ENCODE assay signal across 8 cellular contexts in the genomic region with DNA sequence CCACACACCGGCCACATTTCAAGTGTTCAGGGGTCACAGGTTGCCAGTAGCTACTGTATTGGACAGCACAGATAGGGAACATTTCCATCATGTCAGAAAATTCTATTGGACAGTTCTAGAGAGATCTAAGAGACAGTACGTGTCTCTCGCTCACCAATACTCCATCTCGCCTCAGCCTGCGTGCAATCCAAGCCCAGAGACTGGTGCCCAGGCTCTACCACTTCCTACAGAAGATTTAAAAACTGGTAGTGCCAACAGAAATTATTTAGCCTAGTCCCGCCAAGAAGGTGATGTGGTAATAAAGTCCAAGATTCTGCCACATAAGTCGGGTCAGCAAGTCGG. TPM values are rescaled to one million over a fixed set of nuclear protein-coding genes. Genes with fewer than 3 reads are reported as not detected.
DNase-seq lines count a peak whose midpoint lies in the region; TF ChIP-seq lines count a peak whose summit lies in the region.

No MANE protein-coding gene starts in this region.

- H3K27me3 ChIP-seq in GM23248 (replicated peaks; ENCODE audit: insufficient read depth) (no peaks in the 10 kb centered on the region), MM.1S (replicated peaks; ENCODE audit: insufficient read depth, low read length) (no peaks in the 10 kb centered on the region), neural progenitor cell (no peaks in the 10 kb centered on the region)

- TF ChIP-seq CTCF in GM12864 (IDR thresholded peaks at IDR 0.05; ENCODE audit: low read depth, low read length, missing control alignments), result no peak
- no peak for TF ChIP-seq CTCF in MM.1S (IDR thresholded peaks at IDR 0.05; ENCODE audit: low read length)
- no peak for TF ChIP-seq CTCF in endothelial cell (IDR thresholded peaks at IDR 0.05; ENCODE audit: unreplicated experiment)
- TF ChIP-seq CTCF in neural progenitor cell (IDR thresholded peaks at IDR 0.05), result no peak

- peak overlapping the region; percentile 56 for H3K27ac ChIP-seq in GM23248
- no peak overlapping the region for H3K27ac ChIP-seq in MM.1S (ENCODE audit: low read length)
- H3K27ac ChIP-seq in neural progenitor cell, result no peak overlapping the region

- H3K4me1 ChIP-seq in GM23248 (ENCODE audit: insufficient read depth) (peaks cover 18% of the 10 kb centered on the region), MM.1S (ENCODE audit: low read length) (peaks cover 15% of the 10 kb centered on the region), neural progenitor cell (peaks cover 13% of the 10 kb centered on the region)

- H3K36me3 ChIP-seq in GM23248 (ENCODE audit: low read depth) (no peaks in the 10 kb centered on the region), MM.1S (replicated peaks; ENCODE audit: insufficient read depth, low read length) (no peaks in the 10 kb centered on the region), neural progenitor cell (no peaks in the 10 kb centered on the region)

- H3K4me2 ChIP-seq in GM23248 (ENCODE audit: unreplicated experiment) (peak overlapping the region; percentile 64), MM.1S (ENCODE audit: low read depth, low read length) (peak overlapping the region; percentile 71), neural progenitor cell (peak overlapping the region; percentile 76)

- H3K9ac ChIP-seq in GM23248 (peak overlapping the region; percentile 94), MM.1S (ENCODE audit: low read length) (0 out of 2 replicates have a peak overlapping the region, but pooled peaks have one; percentile 13), neural progenitor cell (no peak overlapping the region)

- peak overlapping the region; percentile 86 for H3K27ac Mint-ChIP-seq in endothelial cell (ENCODE audit: unreplicated experiment)
- no peak overlapping the region for H3K27ac Mint-ChIP-seq in neural progenitor cell

- WGBS in GM23248 (ENCODE audit: low coverage in 1 of 2, low lambda C conversion rate in 2 of 2, missing lambda C conversion rate in 2 of 2), 2 experiments, result 6 to 8% methylated on average over 8 of the region's 8 CpGs

- H2AFZ ChIP-seq in GM23248, result peak overlapping the region; percentile 88
- H2AFZ ChIP-seq in MM.1S (ENCODE audit: low read length), result peak overlapping the region; percentile 93
- H2AFZ ChIP-seq in neural progenitor cell (replicated peaks), result peak overlapping the region; percentile 95

- H3K4me1 Mint-ChIP-seq in endothelial cell (ENCODE audit: unreplicated experiment), result peaks cover 33% of the 10 kb centered on the region
- H3K4me1 Mint-ChIP-seq in neural progenitor cell, result peaks cover 15% of the 10 kb centered on the region

- H3K4me3 ChIP-seq in GM12864 (ENCODE audit: low read depth, low read length) (peak overlapping the region; percentile 80), GM23248 (peak overlapping the region; percentile 93), MM.1S (ENCODE audit: low read length) (peak overlapping the region; percentile 98), neural progenitor cell (peak overlapping the region; percentile 84)

- in situ Hi-C loops in GM23248 (cut with MboI), result no loop called here

- H3F3A ChIP-seq in GM23248 (ENCODE audit: insufficient read depth) (no peaks in the 10 kb centered on the region), MM.1S (ENCODE audit: insufficient read depth, low read length) (peaks cover 8% of the 10 kb centered on the region), neural progenitor cell (ENCODE audit: low read depth) (peaks cover 4% of the 10 kb centered on the region)

- H3K9me2 ChIP-seq in GM23248 (ENCODE audit: insufficient read depth), result no peaks in the 10 kb centered on the region
- H3K9me2 ChIP-seq in MM.1S (replicated peaks; ENCODE audit: insufficient read depth, low read length), result no peaks in the 10 kb centered on the region

- H3K4me3 Mint-ChIP-seq in endothelial cell (ENCODE audit: unreplicated experiment), result peak overlapping the region; percentile 94
- peak overlapping the region; percentile 99 for H3K4me3 Mint-ChIP-seq in neural progenitor cell

- DNase-seq in GM12864 (ENCODE audit: low read depth) (no peak), GM23248 (no peak), MM.1S (no peak), endothelial cell (ENCODE audit: low spot score) (no peak), neural progenitor cell (ENCODE audit: low spot score) (no peak), mesenteric fat pad (ENCODE audit: low spot score) (no peak), SKM-1 treated with dmso at 0.1 percent for 144 hours (lab: John Stamatoyannopoulos, UW; ENCODE audit: unreplicated experiment) (no peak), MV-4-11 (lab: John Stamatoyannopoulos, UW) (no peak)

- H3K79me2 ChIP-seq in GM23248 (ENCODE audit: insufficient read depth) (peaks cover 44% of the 10 kb centered on the region), MM.1S (ENCODE audit: low read length) (peaks cover 44% of the 10 kb centered on the region), neural progenitor cell (ENCODE audit: low read depth) (peaks cover 44% of the 10 kb centered on the region)

- H3K9me3 ChIP-seq in GM23248 (ENCODE audit: low read depth) (no peaks in the 10 kb centered on the region), MM.1S (replicated peaks; ENCODE audit: insufficient read depth, low read length) (no peaks in the 10 kb centered on the region), neural progenitor cell (ENCODE audit: low read depth) (no peaks in the 10 kb centered on the region)

- H3K36me3 Mint-ChIP-seq in endothelial cell (ENCODE audit: low read depth, unreplicated experiment) (peaks cover 5% of the 10 kb centered on the region), neural progenitor cell (peaks cover 5% of the 10 kb centered on the region)

- no peaks in the 10 kb centered on the region for H3K9me3 Mint-ChIP-seq in endothelial cell (ENCODE audit: unreplicated experiment)
- H3K9me3 Mint-ChIP-seq in neural progenitor cell, result peaks cover 8% of the 10 kb centered on the region

- H3K27me3 Mint-ChIP-seq in endothelial cell (ENCODE audit: unreplicated experiment) (peaks cover 15% of the 10 kb centered on the region), neural progenitor cell (ENCODE audit: insufficient read depth, low read depth) (no peaks in the 10 kb centered on the region)

- H4K20me1 ChIP-seq in GM23248 (ENCODE audit: insufficient read depth) (peaks cover 6% of the 10 kb centered on the region; the same call in 1 of the 2 replicates), MM.1S (ENCODE audit: insufficient read depth, low read length) (0 out of 2 replicates have a peak, but pooled peaks cover 5% of the 10 kb centered on the region), neural progenitor cell (ENCODE audit: low read depth) (peaks cover 14% of the 10 kb centered on the region)

RNA-seq across cellular contexts. Expression of a gene that starts 0.4 kb away (rescaled TPM):
- total RNA-seq in GM23248 (2014; rRNA removed; shearing (Covaris generic)), result 39.1 and 56.5 TPM in 2 replicates
- 60.8 and 62.5 TPM in 2 replicates for polyA plus RNA-seq in GM23248 (2016; fragmentation: Nextera tagmentation; extraction: Ambion mirVana)
- total RNA-seq in endothelial cell (ENCODE audit: unreplicated experiment), result 90.5 TPM
- 71.0 and 73.0 TPM in 2 replicates for total RNA-seq in neural progenitor cell (ENCODE audit: low replicate concordance)
- 80.1 TPM for total RNA-seq in mesenteric fat pad
